ENCODE assay signal across 8 cellular contexts in the genomic region with DNA sequence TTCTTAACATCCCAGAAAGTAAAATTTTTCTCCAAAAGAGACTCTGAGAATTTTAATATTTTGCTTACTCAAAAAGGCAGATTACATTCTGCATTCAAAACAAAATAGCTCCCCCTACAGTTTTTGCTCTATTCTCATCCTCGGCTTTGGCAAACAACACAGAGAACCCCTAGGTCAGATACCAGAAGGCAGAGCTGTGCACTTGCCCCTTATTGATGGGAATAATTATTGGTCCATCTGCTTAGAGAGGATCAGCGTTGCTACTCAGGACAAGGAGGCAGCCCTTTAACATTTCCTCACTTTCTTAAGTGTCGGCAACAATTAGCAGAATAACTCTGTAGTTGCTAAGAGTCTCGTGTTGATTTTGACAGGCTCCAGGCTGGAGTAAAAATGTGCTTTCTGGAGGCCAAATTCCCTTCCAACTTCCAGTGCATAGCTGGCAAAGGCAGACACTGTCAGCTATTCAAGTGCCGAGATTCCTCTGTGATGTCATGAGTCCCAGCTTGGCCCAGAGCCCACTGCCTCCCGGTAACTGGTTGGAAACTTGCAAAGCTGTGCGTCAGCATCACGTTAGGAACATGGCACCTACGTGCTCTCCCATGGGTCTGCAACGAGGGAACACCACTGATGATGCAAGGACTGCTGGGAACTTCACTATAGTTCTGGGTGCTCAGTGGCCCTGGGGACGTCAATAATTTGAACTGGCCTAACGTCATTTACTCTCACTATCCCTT.
DNase-seq lines count a peak whose midpoint lies in the region; ATAC-seq and TF ChIP-seq lines count a peak whose summit lies in the region.

No MANE protein-coding gene starts in this region.

- H3K27me3 Mint-ChIP-seq in mesothelial cell of epicardium (ENCODE audit: low read depth), result peaks cover 3% of the 10 kb centered on the region
- no peaks in the 10 kb centered on the region for H3K27me3 Mint-ChIP-seq in activated T-cell treated with anti-CD3 and anti-CD28 coated beads, Interleukin-2, amount 50 U/mL, for 24 hours
- H3K27me3 Mint-ChIP-seq in stimulated activated memory B cell treated with anti-CD40 and anti-IgM and Interleukin-4, amounts not matched to agents 10 μg/mL and 1 μg/mL and 100 μg/mL, for 72 hours, result no peaks in the 10 kb centered on the region

- DNase-seq in AG08395 (ENCODE audit: low spot score) (peak; percentile 75), NCI-H2227 (lab: John Stamatoyannopoulos, UW; ENCODE audit: unreplicated experiment) (peak; percentile 2), epithelial cell of esophagus (ENCODE audit: low read depth) (peak; percentile 69), mesothelial cell of epicardium (ENCODE audit: low spot score in 2 of 2, unreplicated experiment in 2 of 2) (peak; percentile 53 to 75)
- DNase-seq in activated T-cell treated with anti-CD3 and anti-CD28 coated beads, Interleukin-2, amount 50 U/mL, for 24 hours, result no peak

- H3K4me3 ChIP-seq in epithelial cell of esophagus (ENCODE audit: low read length), result no peak overlapping the region

- ATAC-seq in GM18498 (IDR thresholded peaks at IDR 0.05; ENCODE audit: unreplicated experiment) (no peak), GM21619 (IDR thresholded peaks at IDR 0.05; ENCODE audit: unreplicated experiment) (no peak)
- ATAC-seq in stimulated activated memory B cell treated with anti-CD40 and anti-IgM and Interleukin-4, amounts not matched to agents 10 μg/mL and 1 μg/mL and 100 μg/mL, for 72 hours, result no peak

- H3K4me1 Mint-ChIP-seq in mesothelial cell of epicardium, result peaks cover 33% of the 10 kb centered on the region
- H3K4me1 Mint-ChIP-seq in activated T-cell treated with anti-CD3 and anti-CD28 coated beads, Interleukin-2, amount 50 U/mL, for 24 hours (ENCODE audit: low read depth), result no peaks in the 10 kb centered on the region
- H3K4me1 Mint-ChIP-seq in stimulated activated memory B cell treated with anti-CD40 and anti-IgM and Interleukin-4, amounts not matched to agents 10 μg/mL and 1 μg/mL and 100 μg/mL, for 72 hours, result no peaks in the 10 kb centered on the region

- no peaks in the 10 kb centered on the region for H3K9me3 Mint-ChIP-seq in mesothelial cell of epicardium
- peaks cover 17% of the 10 kb centered on the region for H3K9me3 Mint-ChIP-seq in activated T-cell treated with anti-CD3 and anti-CD28 coated beads, Interleukin-2, amount 50 U/mL, for 24 hours
- peaks cover 5% of the 10 kb centered on the region for H3K9me3 Mint-ChIP-seq in stimulated activated memory B cell treated with anti-CD40 and anti-IgM and Interleukin-4, amounts not matched to agents 10 μg/mL and 1 μg/mL and 100 μg/mL, for 72 hours

- TF ChIP-seq CTCF in epithelial cell of esophagus (IDR thresholded peaks at IDR 0.05; ENCODE audit: insufficient read depth, low read depth, low read length, missing control alignments), result peak; percentile 22
- peak; percentile 33 for TF ChIP-seq CTCF in mesothelial cell of epicardium (IDR thresholded peaks at IDR 0.05; ENCODE audit: unreplicated experiment)

- H3K4me3 Mint-ChIP-seq in mesothelial cell of epicardium, result no peak overlapping the region
- no peak overlapping the region for H3K4me3 Mint-ChIP-seq in activated T-cell treated with anti-CD3 and anti-CD28 coated beads, Interleukin-2, amount 50 U/mL, for 24 hours
- H3K4me3 Mint-ChIP-seq in stimulated activated memory B cell treated with anti-CD40 and anti-IgM and Interleukin-4, amounts not matched to agents 10 μg/mL and 1 μg/mL and 100 μg/mL, for 72 hours, result no peak overlapping the region

- H3K27ac Mint-ChIP-seq in mesothelial cell of epicardium, result peak overlapping the region; percentile 87
- no peak overlapping the region for H3K27ac Mint-ChIP-seq in activated T-cell treated with anti-CD3 and anti-CD28 coated beads, Interleukin-2, amount 50 U/mL, for 24 hours
- H3K27ac Mint-ChIP-seq in stimulated activated memory B cell treated with anti-CD40 and anti-IgM and Interleukin-4, amounts not matched to agents 10 μg/mL and 1 μg/mL and 100 μg/mL, for 72 hours, result no peak overlapping the region

- no peaks in the 10 kb centered on the region for H3K36me3 Mint-ChIP-seq in mesothelial cell of epicardium
- H3K36me3 Mint-ChIP-seq in activated T-cell treated with anti-CD3 and anti-CD28 coated beads, Interleukin-2, amount 50 U/mL, for 24 hours (ENCODE audit: low read depth), result no peaks in the 10 kb centered on the region
- no peaks in the 10 kb centered on the region for H3K36me3 Mint-ChIP-seq in stimulated activated memory B cell treated with anti-CD40 and anti-IgM and Interleukin-4, amounts not matched to agents 10 μg/mL and 1 μg/mL and 100 μg/mL, for 72 hours
